27 cellular contexts compared by ENCODE assay signal in genomic region chr11:69576069-69576782, GRCh38.
DNase-seq lines count a peak whose midpoint lies in the region; ATAC-seq, FAIRE-seq and TF ChIP-seq lines count a peak whose summit lies in the region.
"Had no signal": no experiment of that assay in that cellular context is flagged by ENCODE, and none has a peak within 500 bp of the region (broad histone marks: within the 10 kb centered on the region; RNA-seq: fewer than 3 reads in every experiment).

No MANE protein-coding gene starts in this region.

- peaks cover 10% of the 10 kb centered on the region for H3K4me1 Mint-ChIP-seq in Caco-2 (ENCODE audit: low read depth, unreplicated experiment)
- H3K4me1 Mint-ChIP-seq: activated naive CD4-positive, alpha-beta T cell treated with anti-CD3 and anti-CD28 coated beads, Interleukin-2, amount 50 U/mL, for 24 hours; endodermal cell had no signal

- no peak overlapping the region for H4K91ac ChIP-seq in trophoblast cell (ENCODE audit: low read depth, low read length)

- no peaks in the 10 kb centered on the region for H3K36me3 ChIP-seq in Caco-2 (ENCODE audit: control insufficient read depth, insufficient read depth, low read length)
- H3K36me3 ChIP-seq in K562 (ENCODE audit: control insufficient read depth, insufficient read depth, low read length): no peaks in the 10 kb centered on the region
- no peaks in the 10 kb centered on the region for H3K36me3 ChIP-seq in trophoblast cell (ENCODE audit: control insufficient read depth in 1 of 2, insufficient read depth in 2 of 2, low read length in 2 of 2)
- no peaks in the 10 kb centered on the region for H3K36me3 ChIP-seq in PC-3 (ENCODE audit: low read depth, low read length)
- H3K36me3 ChIP-seq: heart right ventricle, ovary, SJSA1, transverse colon had no signal

- H3K4me3 ChIP-seq in Caco-2 (ENCODE audit: low read depth, low read length): no peak overlapping the region
- no peak overlapping the region for H3K4me3 ChIP-seq in K562
- no peak overlapping the region for H3K4me3 ChIP-seq in trophoblast cell (ENCODE audit: low read depth, low read length)
- no peak overlapping the region for H3K4me3 ChIP-seq in PC-3 (ENCODE audit: low read length)
- H3K4me3 ChIP-seq: heart right ventricle, ovary, SJSA1, transverse colon had no signal

- BruUV-seq in Caco-2 (replicated peaks; lab: Mats Ljungman, UMichigan) (no TSS peak), K562 (replicated peaks; lab: Mats Ljungman, UMichigan) (no TSS peak), PC-3 (replicated peaks; lab: Mats Ljungman, UMichigan) (no TSS peak)

- H3K27ac ChIP-seq in K562 (ENCODE audit: extremely low read depth, low read depth, low read length) (no peak overlapping the region), trophoblast cell (ENCODE audit: low read depth, low read length) (no peak overlapping the region), PC-3 (ENCODE audit: low read length) (no peak overlapping the region)
- H3K27ac ChIP-seq: heart right ventricle, ovary, SJSA1, transverse colon had no signal

- H3K18ac ChIP-seq in trophoblast cell (ENCODE audit: low read length): no peak overlapping the region

- no peak for TF ChIP-seq RAD21 in K562 (CRISPR knock-in tag; conservative IDR thresholded peaks at IDR 0.05 in 1 of 2, IDR thresholded peaks at IDR 0.05 in 1 of 2)

- DNase-seq in Caco-2: peak; percentile 54 to 68
- DNase-seq in NOMO-1 treated with DMSO at 0.1 percent for 48 hours (lab: John Stamatoyannopoulos, UW; ENCODE audit: unreplicated experiment): peak; percentile 63
- DNase-seq in K562 (ENCODE audit: extremely low read depth in 1 of 4, low spot score in 3 of 4): peak in 1 of 4 experiments; percentile 28
- DNase-seq in trophoblast cell: no peak
- no peak for DNase-seq in HuH-7 (ENCODE audit: low spot score)
- DNase-seq in DMS 273 (lab: John Stamatoyannopoulos, UW; ENCODE audit: unreplicated experiment): no peak
- no peak for DNase-seq in PC-3
- DNase-seq: activated CD4-positive, CD25-positive, alpha-beta regulatory T cell treated with anti-CD3 and anti-CD28 coated beads, Interleukin-2, amount 50 U/mL, for 72 hours; activated T-cell treated with anti-CD3 and anti-CD28 coated beads, Interleukin-2, amount 50 U/mL, for 72 hours; DMS 273 treated with DMSO at 0.1 percent for 48 hours; endodermal cell; heart right ventricle; HFFc6; naive B cell; NCI-H1105; NCI-H524; ovary; stimulated activated CD4-positive, alpha-beta T cell treated with anti-CD3 and anti-CD28 coated beads, Interleukin-1b, Interleukin-23, amount 100 ng/mL, for 48 hours; stimulated activated naive CD8-positive, alpha-beta T cell treated with anti-CD3 and anti-CD28 coated beads, Interleukin-15, Interleukin-2, amounts not matched to agents 100 U/mL and 50 U/mL, for 24 hours; transverse colon had no signal

- H3K4me2 ChIP-seq in K562 (ENCODE audit: insufficient read depth, low read length) (no peak overlapping the region), trophoblast cell (ENCODE audit: low read length) (no peak overlapping the region), PC-3 (ENCODE audit: low read length) (no peak overlapping the region)

- CTCF ChIA-PET in Caco-2 (lab: Charles Lee): interaction anchor here (0.6 to 1.5 kb wide), 6 partner anchors 21 to 445 kb away, joined by 3 to 6 read pairs (median 3); no protein-coding TSS in a partner anchor
- CTCF ChIA-PET in K562 (lab: Yijun Ruan, JAX; ENCODE audit: low intra/inter-chr PET ratio): no interaction called here
- CTCF ChIA-PET in PC-3 (lab: Charles Lee): no interaction called here

- H3K14ac ChIP-seq in trophoblast cell (ENCODE audit: low read length): no peak overlapping the region

- POLR2A ChIA-PET in Caco-2 (lab: Charles Lee) (no interaction called here), K562 (lab: Yijun Ruan, JAX) (interaction anchor here (1.2 kb wide), 1 partner anchor 24 kb away, joined by 4 read pairs; no protein-coding TSS in a partner anchor), PC-3 (lab: Charles Lee; ENCODE audit: unreplicated experiment) (no interaction called here)

- H3K9me3 ChIP-seq in Caco-2 (no peaks in the 10 kb centered on the region), K562 (replicated peaks; ENCODE audit: control insufficient read depth, insufficient read depth, low read depth, low read length) (no peaks in the 10 kb centered on the region), trophoblast cell (ENCODE audit: insufficient read depth, low read depth, low read length) (no peaks in the 10 kb centered on the region), PC-3 (ENCODE audit: low read length) (no peaks in the 10 kb centered on the region)
- H3K9me3 ChIP-seq: heart right ventricle, ovary, SJSA1, transverse colon had no signal

- H3K4ac ChIP-seq in trophoblast cell (ENCODE audit: low read depth, low read length): no peak overlapping the region

- H3K4me3 Mint-ChIP-seq in Caco-2 (ENCODE audit: unreplicated experiment): no peak overlapping the region
- H3K4me3 Mint-ChIP-seq: activated naive CD4-positive, alpha-beta T cell treated with anti-CD3 and anti-CD28 coated beads, Interleukin-2, amount 50 U/mL, for 24 hours; activated T-cell treated with anti-CD3 and anti-CD28 coated beads, Interleukin-2, amount 50 U/mL, for 72 hours; endodermal cell; HFFc6; memory B cell; naive B cell; T-helper 2 cell treated with Interferon-gamma antibody and Interleukin-4, amounts not matched to agents 5 μg/mL and 100 μg/mL, for 36 hours had no signal

- H4K20me1 ChIP-seq in K562 (replicated peaks; ENCODE audit: control insufficient read depth, insufficient read depth, low read length): peaks cover 5% of the 10 kb centered on the region; the same call in 1 of the 2 replicates
- no peaks in the 10 kb centered on the region for H4K20me1 ChIP-seq in PC-3 (ENCODE audit: low read length)

- no peak overlapping the region for H3K27ac Mint-ChIP-seq in Caco-2 (ENCODE audit: unreplicated experiment)
- H3K27ac Mint-ChIP-seq: activated naive CD4-positive, alpha-beta T cell treated with anti-CD3 and anti-CD28 coated beads, Interleukin-2, amount 50 U/mL, for 24 hours; activated T-cell treated with anti-CD3 and anti-CD28 coated beads, Interleukin-2, amount 50 U/mL, for 72 hours; endodermal cell; HFFc6; memory B cell; T-helper 2 cell treated with Interferon-gamma antibody and Interleukin-4, amounts not matched to agents 5 μg/mL and 100 μg/mL, for 36 hours had no signal

- H2AFZ ChIP-seq in K562 (ENCODE audit: low read depth, low read length) (no peak overlapping the region), trophoblast cell (ENCODE audit: insufficient read depth, low read length, poor library complexity) (no peak overlapping the region), PC-3 (ENCODE audit: low read length) (no peak overlapping the region)

- H3K9me1 ChIP-seq in K562 (ENCODE audit: control insufficient read depth, insufficient read depth, low read length): no peaks in the 10 kb centered on the region

- ATAC-seq in K562: peak; percentile 66
- ATAC-seq in GM18907 (IDR thresholded peaks at IDR 0.05; ENCODE audit: unreplicated experiment): no peak
- no peak for ATAC-seq in PC-3
- ATAC-seq: activated T-cell treated with anti-CD3 and anti-CD28 coated beads, Interleukin-2, amount 50 U/mL, for 72 hours; stimulated activated naive CD8-positive, alpha-beta T cell treated with anti-CD3 and anti-CD28 coated beads, Interleukin-15, Interleukin-2, amounts not matched to agents 100 U/mL and 50 U/mL, for 24 hours had no signal

- H2BK5ac ChIP-seq in trophoblast cell (ENCODE audit: low read depth, low read length, poor library complexity): no peak overlapping the region

- no peaks in the 10 kb centered on the region for H3K27me3 Mint-ChIP-seq in Caco-2 (ENCODE audit: insufficient read depth, unreplicated experiment)

- H3K23ac ChIP-seq in trophoblast cell (ENCODE audit: low read length): no peak overlapping the region

- no peaks in the 10 kb centered on the region for H3K79me2 ChIP-seq in K562 (ENCODE audit: control insufficient read depth, insufficient read depth, low read length)
- no peaks in the 10 kb centered on the region for H3K79me2 ChIP-seq in trophoblast cell (ENCODE audit: control insufficient read depth, insufficient read depth, low read length, poor library complexity)
- H3K79me2 ChIP-seq in PC-3 (ENCODE audit: low read length): no peaks in the 10 kb centered on the region

- H4K8ac ChIP-seq in trophoblast cell (ENCODE audit: low read depth, low read length): no peak overlapping the region

- no peak overlapping the region for H2BK120ac ChIP-seq in trophoblast cell (ENCODE audit: insufficient read depth, low read length, poor library complexity)

- H2BK12ac ChIP-seq in trophoblast cell (ENCODE audit: low read length): no peak overlapping the region

- H3K27me3 ChIP-seq in Caco-2 (replicated peaks; ENCODE audit: control insufficient read depth, insufficient read depth, low read length) (no peaks in the 10 kb centered on the region), K562 (ENCODE audit: control insufficient read depth in 2 of 2, insufficient read depth in 2 of 2, low read length in 2 of 2) (peaks cover 32 to 70% of the 10 kb centered on the region in 2 experiments), trophoblast cell (ENCODE audit: insufficient read depth, low read length) (no peaks in the 10 kb centered on the region), PC-3 (ENCODE audit: low read length) (peaks cover 24% of the 10 kb centered on the region)
- H3K27me3 ChIP-seq: heart right ventricle, ovary, transverse colon had no signal

- TF ChIP-seq CTCF in Caco-2 (IDR thresholded peaks at IDR 0.05; ENCODE audit: insufficient read depth in 1 of 2, low read depth in 1 of 2, low read length in 1 of 2, severe bottlenecking in 1 of 2, unreplicated experiment in 1 of 2) (no peak), K562 (IDR thresholded peaks at IDR 0.05 in 2 of 3, conservative IDR thresholded peaks at IDR 0.05 in 1 of 3; ENCODE audit: insufficient read depth in 2 of 3, low read depth in 1 of 3, low read length in 3 of 3) (no peak), PC-3 (conservative IDR thresholded peaks at IDR 0.05; ENCODE audit: low read depth, low read length) (no peak)

- no peak overlapping the region for H4K12ac ChIP-seq in trophoblast cell (ENCODE audit: low read depth, low read length)

- H3K4me1 ChIP-seq in Caco-2 (peaks cover 20% of the 10 kb centered on the region), K562 (replicated peaks in 1 of 2; ENCODE audit: control insufficient read depth in 2 of 2, insufficient read depth in 2 of 2, low read length in 2 of 2) (peaks cover 7 to 15% of the 10 kb centered on the region in 2 experiments), trophoblast cell (ENCODE audit: control insufficient read depth in 1 of 2, insufficient read depth in 2 of 2, low read length in 2 of 2) (peaks cover 4 to 5% of the 10 kb centered on the region in 2 experiments), PC-3 (ENCODE audit: insufficient read depth, low read length) (no peaks in the 10 kb centered on the region)
- H3K4me1 ChIP-seq: SJSA1, transverse colon had no signal

- H3K9ac ChIP-seq in K562 (ENCODE audit: insufficient read depth in 1 of 2, low read depth in 2 of 2, low read length in 2 of 2) (peak overlapping the region in 1 of 2 experiments; percentile 64; a peak in 2 of 4 replicates), trophoblast cell (ENCODE audit: low read length) (peak overlapping the region; percentile 23), PC-3 (ENCODE audit: low read length) (no peak overlapping the region)

- no peaks in the 10 kb centered on the region for H3K79me1 ChIP-seq in trophoblast cell (ENCODE audit: low read length)

- no peak for TF ChIP-seq EP300 in K562 (IDR thresholded peaks at IDR 0.05; ENCODE audit: low read length)

- in situ Hi-C loops in K562 (cut with MboI): no loop called here

- FAIRE-seq in K562 (lab: Jason Lieb, UNC): no peak
- FAIRE-seq: GM12891, islet of Langerhans had no signal

- intact Hi-C loops in Caco-2 (cut with micrococcal nuclease; ENCODE audit: unreplicated experiment) (loop anchor here (1.0 to 2.0 kb wide), 2 partner anchors 25 to 59 kb away; no protein-coding TSS in a partner anchor), K562 (cut with micrococcal nuclease) (no loop called here), PC-3 (cut with micrococcal nuclease) (no loop called here)

- H3K9me2 ChIP-seq in PC-3 (replicated peaks; ENCODE audit: low read length): no peaks in the 10 kb centered on the region

- H3F3A ChIP-seq in PC-3 (ENCODE audit: low read length, unreplicated experiment): no peaks in the 10 kb centered on the region

- H3K9me3 Mint-ChIP-seq in Caco-2 (ENCODE audit: unreplicated experiment): no peaks in the 10 kb centered on the region
- H3K9me3 Mint-ChIP-seq: activated naive CD4-positive, alpha-beta T cell treated with anti-CD3 and anti-CD28 coated beads, Interleukin-2, amount 50 U/mL, for 24 hours; activated T-cell treated with anti-CD3 and anti-CD28 coated beads, Interleukin-2, amount 50 U/mL, for 72 hours; endodermal cell; HFFc6; memory B cell; T-helper 2 cell treated with Interferon-gamma antibody and Interleukin-4, amounts not matched to agents 5 μg/mL and 100 μg/mL, for 36 hours had no signal

- no peak overlapping the region for H2AK5ac ChIP-seq in trophoblast cell (ENCODE audit: low read length)

- 3% methylated on average over 9 of the region's 10 CpGs for WGBS in K562 (ENCODE audit: insufficient coverage, low coverage, missing lambda C conversion rate)
- WGBS in trophoblast cell (ENCODE audit: extremely low coverage, insufficient coverage, insufficient read length): no CpG with 5 or more reads among the region's 10 CpGs

- no peaks in the 10 kb centered on the region for H3K36me3 Mint-ChIP-seq in Caco-2 (ENCODE audit: insufficient read depth, unreplicated experiment)
- H3K36me3 Mint-ChIP-seq: activated naive CD4-positive, alpha-beta T cell treated with anti-CD3 and anti-CD28 coated beads, Interleukin-2, amount 50 U/mL, for 24 hours had no signal

- TF ChIP-seq POLR2A in K562 (conservative IDR thresholded peaks at IDR 0.05): no peak

Comparison
In these comparisons a context has a peak if more than half of its experiments do, and no peak if none do; other contexts are left out.
1. DNase-seq: peak in Caco-2 (2 of 2) and NOMO-1 treated with DMSO at 0.1 percent for 48 hours (single experiment); none in trophoblast cell (0 of 2), HuH-7 (single experiment), DMS 273 (single experiment) and PC-3 (single experiment).